ENCODE assay signal across 9 cellular contexts in genomic region chr6:30882764-30883475, GRCh38. TPM values are rescaled to one million over a fixed set of nuclear protein-coding genes. Genes with fewer than 3 reads are reported as not detected.
DNase-seq lines count a peak whose midpoint lies in the region; ATAC-seq and TF ChIP-seq lines count a peak whose summit lies in the region.
"Had no signal": no experiment of that assay in that cellular context is flagged by ENCODE, and none has a peak within 500 bp of the region (broad histone marks: within the 10 kb centered on the region; RNA-seq: fewer than 3 reads in every experiment).

No MANE protein-coding gene starts in this region.

- CTCF ChIA-PET in CD8-positive, alpha-beta T cell (lab: Charles Lee), result interaction anchor here (1.4 to 7.2 kb wide), 7 partner anchors 48 to 204 kb away, joined by 4 to 75 read pairs (median 7); no protein-coding TSS in a partner anchor
- CTCF ChIA-PET in HEK293T (lab: Yijun Ruan, JAX), result interaction anchor here (0.5 to 1.9 kb wide), 5 partner anchors 32 to 205 kb away, joined by 3 to 6 read pairs (median 4); partner anchors contain the start of gene VARS2

- intact Hi-C loops in CD8-positive, alpha-beta T cell (cut with DNase I, micrococcal nuclease), result no loop called here

- peaks cover 39% of the 10 kb centered on the region for H3K4me1 ChIP-seq in CD8-positive, alpha-beta T cell (ENCODE audit: insufficient read depth, low read length)
- peaks cover 20% of the 10 kb centered on the region for H3K4me1 ChIP-seq in iPS DF 6.9 (ENCODE audit: control insufficient read depth, insufficient read depth, low read length)

- no peaks in the 10 kb centered on the region for H3K27me3 ChIP-seq in CD8-positive, alpha-beta T cell (ENCODE audit: insufficient read depth, low read length)
- H3K27me3 ChIP-seq in iPS DF 6.9 (ENCODE audit: control insufficient read depth, insufficient read depth, low read length), result no peaks in the 10 kb centered on the region

- POLR2A ChIA-PET in CD8-positive, alpha-beta T cell (lab: Charles Lee), result interaction anchor here (0.7 to 1.9 kb wide), 3 partner anchors 21 to 31 kb away, joined by 3 to 5 read pairs (median 3); partner anchors contain the start of genes GTF2H4 and VARS2
- POLR2A ChIA-PET in HEK293T (lab: Yijun Ruan, JAX), result interaction anchor here (0.8 to 1.9 kb wide), 6 partner anchors 19 to 267 kb away, joined by 3 to 7 read pairs (median 4); partner anchors contain the start of genes MDC1 and VARS2

- H3K4me3 ChIP-seq in CD8-positive, alpha-beta T cell (ENCODE audit: low read depth, low read length), result no peak overlapping the region
- H3K4me3 ChIP-seq in iPS DF 6.9 (ENCODE audit: low read length) (peak overlapping the region; percentile 73; the same call in 1 of the 2 replicates), skeletal muscle cell (ENCODE audit: low read depth, low read length) (peak overlapping the region; percentile 7)

- no peaks in the 10 kb centered on the region for H3K27me3 Mint-ChIP-seq in CD8-positive, alpha-beta T cell (ENCODE audit: low read depth)
- peaks cover 7% of the 10 kb centered on the region for H3K27me3 Mint-ChIP-seq in T-helper 17 cell

- no peaks in the 10 kb centered on the region for H3K36me3 Mint-ChIP-seq in CD8-positive, alpha-beta T cell
- H3K36me3 Mint-ChIP-seq in T-helper 17 cell (ENCODE audit: low read depth), result peaks cover 2% of the 10 kb centered on the region

- H3K9me3 ChIP-seq in CD8-positive, alpha-beta T cell (ENCODE audit: low read length), result no peaks in the 10 kb centered on the region
- H3K9me3 ChIP-seq in T-helper 17 cell (ENCODE audit: control insufficient read depth, low read length, poor library complexity, severe bottlenecking), result no peaks in the 10 kb centered on the region
- no peaks in the 10 kb centered on the region for H3K9me3 ChIP-seq in iPS DF 6.9 (ENCODE audit: control insufficient read depth, insufficient read depth, low read length)

- TF ChIP-seq CTCF in CD8-positive, alpha-beta T cell (IDR thresholded peaks at IDR 0.05), result no peak
- TF ChIP-seq CTCF in GM20000 (IDR thresholded peaks at IDR 0.05; ENCODE audit: extremely low read depth, missing control alignments), result no peak

- peaks cover 42% of the 10 kb centered on the region for H3K4me1 Mint-ChIP-seq in CD8-positive, alpha-beta T cell (ENCODE audit: low read depth)
- H3K4me1 Mint-ChIP-seq in T-helper 17 cell, result peaks cover 34% of the 10 kb centered on the region

- ATAC-seq in CD8-positive, alpha-beta T cell, result peak; percentile 29
- ATAC-seq in T-helper 17 cell, result no peak

- peak overlapping the region; percentile 60 for H3K27ac Mint-ChIP-seq in CD8-positive, alpha-beta T cell
- H3K27ac Mint-ChIP-seq in T-helper 17 cell, result peak overlapping the region; percentile 70

- no peaks in the 10 kb centered on the region for H3K9me3 Mint-ChIP-seq in CD8-positive, alpha-beta T cell

- DNase-seq in CD8-positive, alpha-beta T cell, result peak in 2 of 7 experiments; percentile 38 to 52
- DNase-seq in GM20000 (ENCODE audit: low spot score), result peak; percentile 84
- DNase-seq in T-helper 17 cell, result no peak
- no peak for DNase-seq in iPS DF 6.9 (ENCODE audit: low read depth, low spot score)
- DNase-seq in skeletal muscle cell (ENCODE audit: low read depth), result no peak
- no peak for DNase-seq in NOMO-1 treated with DMSO at 0.1 percent for 48 hours (lab: John Stamatoyannopoulos, UW; ENCODE audit: unreplicated experiment)
- no peak for DNase-seq in HEK293T (ENCODE audit: extremely low spot score)
- no peak for DNase-seq in SKM-1 (lab: John Stamatoyannopoulos, UW; ENCODE audit: unreplicated experiment)

- H3K4me3 Mint-ChIP-seq in CD8-positive, alpha-beta T cell, result peak overlapping the region; percentile 65
- H3K4me3 Mint-ChIP-seq in T-helper 17 cell, result peak overlapping the region; percentile 90

- no CpG with 5 or more reads among the region's 13 CpGs for WGBS in iPS DF 6.9 (ENCODE audit: insufficient coverage, insufficient read length)

- H3K27ac ChIP-seq in CD8-positive, alpha-beta T cell (ENCODE audit: low read depth, low read length), result no peak overlapping the region
- no peak overlapping the region for H3K27ac ChIP-seq in iPS DF 6.9 (ENCODE audit: low read length)

- H3K36me3 ChIP-seq in CD8-positive, alpha-beta T cell (ENCODE audit: insufficient read depth, low read length), result no peaks in the 10 kb centered on the region
- no peaks in the 10 kb centered on the region for H3K36me3 ChIP-seq in iPS DF 6.9 (ENCODE audit: control insufficient read depth, insufficient read depth, low read length)

TF ChIP-seq in HEK293T, 16 proteins besides CTCF, POLR2A, EP300 and RAD21:
- no peak for TF ChIP-seq PKNOX1 (IDR thresholded peaks at IDR 0.05)
- TF ChIP-seq FOXA1 (IDR thresholded peaks at IDR 0.05), result no peak
- no peak for TF ChIP-seq SUZ12 (IDR thresholded peaks at IDR 0.05)
- TF ChIP-seq LEF1 (IDR thresholded peaks at IDR 0.05; ENCODE audit: borderline replicate concordance), result no peak
- TF ChIP-seq CTBP1 (IDR thresholded peaks at IDR 0.05; ENCODE audit: borderline replicate concordance), result no peak
- TF ChIP-seq FOXK2 (IDR thresholded peaks at IDR 0.05), result no peak
- no peak for TF ChIP-seq SP1 (IDR thresholded peaks at IDR 0.05)

RNA-seq across cellular contexts. Expression of gene DDR1, which starts 1.4 kb away (rescaled TPM):
- 1 to 10 TPM; 5.9 to 8.0 TPM for total RNA-seq in CD8-positive, alpha-beta T cell
- 1 to 10 TPM; 1.8 to 5.6 TPM for total RNA-seq in T-helper 17 cell

RNA-seq across cellular contexts. Expression of gene GTF2H4, which starts 25.1 kb away (rescaled TPM):
- total RNA-seq in CD8-positive, alpha-beta T cell, result 1 to 10 TPM; 7.0 to 7.5 TPM
- 10 to 100 TPM; 11.6 to 19.7 TPM for total RNA-seq in T-helper 17 cell

RNA-seq across cellular contexts. Expression of gene VARS2, which starts 31.1 kb away (rescaled TPM):
- total RNA-seq in CD8-positive, alpha-beta T cell, result 10 to 100 TPM; 19.5 to 20.6 TPM
- total RNA-seq in T-helper 17 cell, result 10 to 100 TPM; 24.4 to 30.5 TPM

RNA-seq across cellular contexts. Expression of gene SFTA2, which starts 49.0 kb away (rescaled TPM):
- total RNA-seq in CD8-positive, alpha-beta T cell, result not detected
- not detected for total RNA-seq in T-helper 17 cell
- total RNA-seq: fibroblast of villous mesenchyme had no signal

RNA-seq across cellular contexts. Expression of gene MUCL3, which starts 57.9 kb away (rescaled TPM):
- total RNA-seq in CD8-positive, alpha-beta T cell, result not detected
- total RNA-seq in T-helper 17 cell, result not detected
- total RNA-seq: fibroblast of villous mesenchyme had no signal
